Comparison of ENCODE assay signal across 15 cellular contexts in genomic region chr11:59285716-59286260, GRCh38.
DNase-seq lines count a peak whose midpoint lies in the region; ATAC-seq and TF ChIP-seq lines count a peak whose summit lies in the region.
"Had no signal": no experiment of that assay in that cellular context is flagged by ENCODE, and none has a peak within 500 bp of the region (broad histone marks: within the 10 kb centered on the region; RNA-seq: fewer than 3 reads in every experiment).

No MANE protein-coding gene starts in this region.

- DNase-seq in activated CD4-positive, alpha-beta T cell treated with anti-CD3 and anti-CD28 coated beads, Interleukin-2, amount 10 ng/mL, durations not matched to agents 24 days and 14 days = peak; percentile 26
- DNase-seq in activated CD4-positive, alpha-beta T cell treated with anti-CD3 and anti-CD28 coated beads for 48 hours = no peak
- peak; percentile 11 for DNase-seq in adipocyte (ENCODE audit: low read depth)
- peak; percentile 81 for DNase-seq in foreskin melanocyte
- DNase-seq in AG08395 (ENCODE audit: low spot score) = no peak
- DNase-seq in activated T-cell treated with anti-CD3 and anti-CD28 coated beads, Interleukin-2, amount 50 U/mL, for 72 hours = no peak
- DNase-seq in foreskin fibroblast = no peak
- DNase-seq in UCSD-AML1 (lab: John Stamatoyannopoulos, UW; ENCODE audit: unreplicated experiment) = no peak
- DNase-seq: C1 segment of cervical spinal cord; CD4-positive, alpha-beta T cell; DMS79; IMR-90; KG1 had no signal

- intact Hi-C loops in activated CD4-positive, alpha-beta T cell treated with anti-CD3 and anti-CD28 coated beads, Interleukin-2, amount 10 ng/mL, durations not matched to agents 24 days and 14 days (cut with micrococcal nuclease) = loop anchor here (2.0 kb wide), 1 partner anchor 77 kb away; no protein-coding TSS in a partner anchor

- H3K36me3 ChIP-seq in adipocyte (ENCODE audit: control insufficient read depth, insufficient read depth, low read length, severe bottlenecking) = no peaks in the 10 kb centered on the region
- H3K36me3 ChIP-seq: HAP-1 had no signal

- no peak overlapping the region for H3K27ac Mint-ChIP-seq in activated CD4-positive, alpha-beta T cell treated with anti-CD3 and anti-CD28 coated beads, Interleukin-2, amount 10 ng/mL, durations not matched to agents 24 days and 14 days
- no peak overlapping the region for H3K27ac Mint-ChIP-seq in activated T-cell treated with anti-CD3 and anti-CD28 coated beads, Interleukin-2, amount 50 U/mL, for 72 hours
- H3K27ac Mint-ChIP-seq: CD4-positive, alpha-beta T cell had no signal

- H3K9me3 ChIP-seq in adipocyte (ENCODE audit: control insufficient read depth, low read length) = no peaks in the 10 kb centered on the region
- H3K9me3 ChIP-seq: HAP-1 had no signal

- H3K9ac ChIP-seq in adipocyte (ENCODE audit: low read length) = no peak overlapping the region

- H3K27me3 ChIP-seq in adipocyte (replicated peaks; ENCODE audit: control insufficient read depth, insufficient read depth, low read length) = peaks cover 53% of the 10 kb centered on the region

- H3K27me3 Mint-ChIP-seq in activated CD4-positive, alpha-beta T cell treated with anti-CD3 and anti-CD28 coated beads, Interleukin-2, amount 10 ng/mL, durations not matched to agents 24 days and 14 days = peaks cover 18% of the 10 kb centered on the region
- H3K27me3 Mint-ChIP-seq in activated T-cell treated with anti-CD3 and anti-CD28 coated beads, Interleukin-2, amount 50 U/mL, for 72 hours (ENCODE audit: low read depth) = peaks cover 27% of the 10 kb centered on the region

- H3K4me1 Mint-ChIP-seq in activated CD4-positive, alpha-beta T cell treated with anti-CD3 and anti-CD28 coated beads, Interleukin-2, amount 10 ng/mL, durations not matched to agents 24 days and 14 days = peaks cover 7% of the 10 kb centered on the region
- H3K4me1 Mint-ChIP-seq in activated T-cell treated with anti-CD3 and anti-CD28 coated beads, Interleukin-2, amount 50 U/mL, for 72 hours (ENCODE audit: low read depth) = peaks cover 16% of the 10 kb centered on the region

- H3K36me3 Mint-ChIP-seq in activated CD4-positive, alpha-beta T cell treated with anti-CD3 and anti-CD28 coated beads, Interleukin-2, amount 10 ng/mL, durations not matched to agents 24 days and 14 days (ENCODE audit: low read depth) = no peaks in the 10 kb centered on the region
- no peaks in the 10 kb centered on the region for H3K36me3 Mint-ChIP-seq in activated T-cell treated with anti-CD3 and anti-CD28 coated beads, Interleukin-2, amount 50 U/mL, for 72 hours (ENCODE audit: insufficient read depth in 2 of 2)

- H3K9me3 Mint-ChIP-seq in activated CD4-positive, alpha-beta T cell treated with anti-CD3 and anti-CD28 coated beads, Interleukin-2, amount 10 ng/mL, durations not matched to agents 24 days and 14 days = peaks cover 3% of the 10 kb centered on the region
- no peaks in the 10 kb centered on the region for H3K9me3 Mint-ChIP-seq in activated T-cell treated with anti-CD3 and anti-CD28 coated beads, Interleukin-2, amount 50 U/mL, for 72 hours
- H3K9me3 Mint-ChIP-seq: CD4-positive, alpha-beta T cell had no signal

- no peak overlapping the region for H3K4me3 ChIP-seq in adipocyte (ENCODE audit: low read length)
- no peak overlapping the region for H3K4me3 ChIP-seq in foreskin fibroblast (ENCODE audit: low read depth in 1 of 2, low read length in 2 of 2)
- H3K4me3 ChIP-seq: GM12878, HAP-1 had no signal

- peaks cover 6% of the 10 kb centered on the region for H3K4me1 ChIP-seq in adipocyte (ENCODE audit: control insufficient read depth, insufficient read depth, low read length)
- H3K4me1 ChIP-seq: HAP-1 had no signal

- ATAC-seq in activated T-cell treated with anti-CD3 and anti-CD28 coated beads, Interleukin-2, amount 50 U/mL, for 72 hours (replicated peaks in 1 of 2) = no peak
- ATAC-seq: GM12878 had no signal

- H3K4me3 Mint-ChIP-seq in activated CD4-positive, alpha-beta T cell treated with anti-CD3 and anti-CD28 coated beads, Interleukin-2, amount 10 ng/mL, durations not matched to agents 24 days and 14 days = no peak overlapping the region
- no peak overlapping the region for H3K4me3 Mint-ChIP-seq in activated T-cell treated with anti-CD3 and anti-CD28 coated beads, Interleukin-2, amount 50 U/mL, for 72 hours
- H3K4me3 Mint-ChIP-seq: CD4-positive, alpha-beta T cell had no signal

- no peak for TF ChIP-seq CTCF in foreskin fibroblast (IDR thresholded peaks at IDR 0.05; ENCODE audit: low read depth, low read length)

Comparison
In these comparisons a context has a peak if more than half of its experiments do, and no peak if none do; other contexts are left out.
1. DNase-seq: peak in activated CD4-positive, alpha-beta T cell treated with anti-CD3 and anti-CD28 coated beads, Interleukin-2, amount 10 ng/mL, durations not matched to agents 24 days and 14 days (single experiment), adipocyte (single experiment) and foreskin melanocyte (single experiment); none in activated CD4-positive, alpha-beta T cell treated with anti-CD3 and anti-CD28 coated beads for 48 hours (single experiment), AG08395 (single experiment), activated T-cell treated with anti-CD3 and anti-CD28 coated beads, Interleukin-2, amount 50 U/mL, for 72 hours (0 of 2), foreskin fibroblast (0 of 2) and UCSD-AML1 (single experiment).